18 cellular contexts compared by ENCODE assay signal in the genomic region with DNA sequence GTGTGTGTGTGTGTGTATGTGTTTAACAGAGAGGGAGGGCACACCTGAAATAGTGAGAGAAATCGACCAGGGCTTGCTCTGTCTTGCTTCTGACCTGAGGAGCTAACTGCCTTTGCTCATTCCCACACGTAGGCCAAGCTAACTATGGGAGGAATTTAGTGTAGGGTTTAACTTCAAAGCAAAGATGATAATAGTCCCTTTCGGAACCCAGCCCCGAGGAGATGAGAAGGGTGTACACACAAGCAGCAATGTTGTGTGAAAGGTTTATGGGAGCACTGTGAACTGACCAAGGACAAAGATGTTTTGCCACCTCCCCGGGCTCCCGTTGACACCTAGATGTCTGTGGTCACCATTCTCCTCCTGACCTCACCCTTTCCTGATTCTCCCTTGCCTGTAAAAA. TPM values are rescaled to one million over a fixed set of nuclear protein-coding genes. Genes with fewer than 3 reads are reported as not detected.
"Had no signal": no experiment of that assay in that cellular context is flagged by ENCODE, and none has a peak within 500 bp of the region (broad histone marks: within the 10 kb centered on the region; RNA-seq: fewer than 3 reads in every experiment).

No MANE protein-coding gene starts in this region.

RNA-seq across cellular contexts. Expression of gene XAGE3, which starts 8.5 kb away (rescaled TPM):
- total RNA-seq: naive thymus-derived CD8-positive, alpha-beta T cell; natural killer cell treated with Interleukin-12 subunit alpha and Interleukin-12 subunit beta and Interleukin-15 and Interleukin-18, amount 100 ng/mL, for 72 hours; neural crest cell; omental fat pad; osteocyte; pancreas; posterior vena cava; prostate gland; pulmonary artery endothelial cell; right atrium auricular region; sciatic nerve; smooth muscle cell; spleen; suprapubic skin; transverse colon; upper lobe of right lung; vagina had no signal
- polyA plus RNA-seq: naive thymus-derived CD8-positive, alpha-beta T cell; pancreas; smooth muscle cell; spleen; thymus had no signal
